8 cellular contexts compared by ENCODE assay signal in genomic region chr10:99983280-99983988, GRCh38. TPM values are rescaled to one million over a fixed set of nuclear protein-coding genes. Genes with fewer than 3 reads are reported as not detected.
A peak's percentile ranks its signal among the peaks of the same experiment; 100 is the strongest.
DNase-seq lines count a peak whose midpoint lies in the region; ATAC-seq and TF ChIP-seq lines count a peak whose summit lies in the region.

No MANE protein-coding gene starts in this region.

- TF ChIP-seq CTCF in RWPE2 (IDR thresholded peaks at IDR 0.05; ENCODE audit: poor library complexity, severe bottlenecking), result no peak
- no peak for TF ChIP-seq CTCF in fibroblast of villous mesenchyme (IDR thresholded peaks at IDR 0.05; ENCODE audit: insufficient read depth, low read depth, low read length)
- TF ChIP-seq CTCF in psoas muscle (IDR thresholded peaks at IDR 0.05), result no peak

- no peaks in the 10 kb centered on the region for H3K9me3 ChIP-seq in RWPE2 (ENCODE audit: severe bottlenecking)
- no peaks in the 10 kb centered on the region for H3K9me3 ChIP-seq in psoas muscle

- H3K4me1 ChIP-seq in RWPE2 (ENCODE audit: insufficient read depth, poor library complexity, severe bottlenecking) (peaks cover 40% of the 10 kb centered on the region), psoas muscle (peaks cover 48% of the 10 kb centered on the region)

- H3K36me3 ChIP-seq in RWPE2 (ENCODE audit: low read depth) (peaks cover 20% of the 10 kb centered on the region), psoas muscle (ENCODE audit: insufficient read depth in 1 of 2, low read depth in 1 of 2) (no peaks in the 10 kb centered on the region)

- no peak overlapping the region for H3K4me3 ChIP-seq in RWPE2 (ENCODE audit: severe bottlenecking)
- H3K4me3 ChIP-seq in fibroblast of villous mesenchyme (ENCODE audit: low read depth, low read length), result peak overlapping the region; percentile 33
- peak overlapping the region; percentile 30 for H3K4me3 ChIP-seq in psoas muscle

- H3K27me3 ChIP-seq in RWPE2 (ENCODE audit: insufficient read depth, poor library complexity, severe bottlenecking) (no peaks in the 10 kb centered on the region), psoas muscle (ENCODE audit: insufficient read depth in 3 of 3, low read length in 2 of 3) (no peaks in the 10 kb centered on the region)

- DNase-seq in DMS 273 treated with DMSO at 0.1 percent for 48 hours (lab: John Stamatoyannopoulos, UW), result peak; percentile 77
- no peak for DNase-seq in RWPE2 (ENCODE audit: low spot score)
- peak; percentile 97 for DNase-seq in fibroblast of villous mesenchyme (ENCODE audit: low read depth)
- DNase-seq in psoas muscle, result peak; percentile 52 to 56
- no peak for DNase-seq in SIG-M5 (lab: John Stamatoyannopoulos, UW)
- DNase-seq in activated T-cell treated with anti-CD3 and anti-CD28 coated beads, Interleukin-2, amount 50 U/mL, for 48 hours, result no peak

- H3K27ac ChIP-seq in RWPE2 (ENCODE audit: poor library complexity, severe bottlenecking) (peak overlapping the region; percentile 98), psoas muscle (peak overlapping the region; percentile 74)

- ATAC-seq in RWPE2 (ENCODE audit: low read depth) (no peak; the same call in 2 of the 3 replicates), psoas muscle (peak; percentile 77 to 90 (median 87)), HG03139 (IDR thresholded peaks at IDR 0.05; ENCODE audit: unreplicated experiment) (no peak), GM19397 (IDR thresholded peaks at IDR 0.05; ENCODE audit: unreplicated experiment) (no peak)

- intact Hi-C loops in psoas muscle (cut with DNase I), result no loop called here

- whole genome bisulfite sequencing in psoas muscle, 3 donors, result 38 to 46% (median 38%) methylated on average over 16 of the region's 16 CpGs

RNA-seq across cellular contexts. Expression of gene DNMBP, which starts 26.3 kb away (rescaled TPM):
- 27.6 and 31.2 TPM in 2 replicates for total RNA-seq in fibroblast of villous mesenchyme
- 10 to 100 TPM; 10.7 to 16.9 (median 12.4) TPM for total RNA-seq in psoas muscle
- polyA plus RNA-seq in psoas muscle, result 10 to 100 TPM in 1 of 3 donors, 1 to 10 TPM in 2; 6.2 to 11.0 (median 8.3) TPM

Comparison
In these comparisons a context has a peak if more than half of its experiments do, and no peak if none do; other contexts are left out.
1. DNase-seq: peak in DMS 273 treated with DMSO at 0.1 percent for 48 hours (single experiment), fibroblast of villous mesenchyme (single experiment) and psoas muscle (2 of 2); none in RWPE2 (single experiment), SIG-M5 (single experiment) and activated T-cell treated with anti-CD3 and anti-CD28 coated beads, Interleukin-2, amount 50 U/mL, for 48 hours (0 of 2).
2. ATAC-seq: peak in psoas muscle (4 of 4); none in RWPE2 (single experiment), HG03139 (single experiment) and GM19397 (single experiment).